Comparison of ENCODE assay signal across 21 cellular contexts in genomic region chr6:34573567-34574183, GRCh38. TPM values are rescaled to one million over a fixed set of nuclear protein-coding genes. Genes with fewer than 3 reads are reported as not detected.
DNase-seq lines count a peak whose midpoint lies in the region; TF ChIP-seq lines count a peak whose summit lies in the region.
"Had no signal": no experiment of that assay in that cellular context is flagged by ENCODE, and none has a peak within 500 bp of the region (broad histone marks: within the 10 kb centered on the region; RNA-seq: fewer than 3 reads in every experiment).

No MANE protein-coding gene starts in this region.

- no peak overlapping the region for H2AFZ ChIP-seq in osteoblast (ENCODE audit: low read length)
- H2AFZ ChIP-seq: GM23338 had no signal

- intact Hi-C loops in dorsolateral prefrontal cortex (cut with DNase I): no loop called here

- H3K9me3 ChIP-seq in osteoblast (ENCODE audit: low read depth, low read length): no peaks in the 10 kb centered on the region

- H3K79me2 ChIP-seq in osteoblast (ENCODE audit: insufficient read depth, low read length): no peaks in the 10 kb centered on the region

- in situ Hi-C loops in GM13976 (cut with MboI; ENCODE audit: low sequenced_read_pairs, unreplicated experiment): no loop called here

- no peaks in the 10 kb centered on the region for H3K36me3 ChIP-seq in osteoblast (ENCODE audit: insufficient read depth, low read length)

- DNase-seq in GM13976 (ENCODE audit: low spot score) (peak; percentile 26), hepatic stellate cell (ENCODE audit: low spot score) (peak; percentile 6), osteoblast (ENCODE audit: insufficient read length, low spot score, missing footprints) (peak; percentile 82), pons (ENCODE audit: low spot score) (no peak), NCI-H2107 (lab: John Stamatoyannopoulos, UW) (no peak), dorsolateral prefrontal cortex (no peak)
- DNase-seq: C1 segment of cervical spinal cord; CD8-positive, alpha-beta memory T cell; EL; Karpas-422; NCI-H1436; NCI-H2029 treated with DMSO at 0.1 percent for 48 hours; NCI-H748 treated with DMSO at 0.1 percent for 48 hours; OCI-M1; Right ventricle myocardium superior had no signal

- H4K20me1 ChIP-seq in osteoblast (ENCODE audit: insufficient read depth, low read length): peaks cover 9% of the 10 kb centered on the region

- no peaks in the 10 kb centered on the region for H3K4me1 ChIP-seq in osteoblast (ENCODE audit: insufficient read depth, low read length)

- H3K4me3 ChIP-seq in osteoblast (ENCODE audit: insufficient read depth, low read length) (no peak overlapping the region), dorsolateral prefrontal cortex (no peak overlapping the region)
- H3K4me3 ChIP-seq: GM12878, GM23338 had no signal

- TF ChIP-seq EP300 in Ishikawa (IDR thresholded peaks at IDR 0.05; ENCODE audit: borderline replicate concordance): no peak

- TF ChIP-seq CTCF in GM13976 (IDR thresholded peaks at IDR 0.05; ENCODE audit: borderline replicate concordance, control extremely low read depth, extremely low read depth, insufficient read depth, missing control alignments) (no peak), osteoblast (IDR thresholded peaks at IDR 0.05; ENCODE audit: extremely low read depth, low read depth, low read length) (no peak), dorsolateral prefrontal cortex (IDR thresholded peaks at IDR 0.05 in 54 of 56, conservative IDR thresholded peaks at IDR 0.05 in 2 of 56; ENCODE audit: low read depth in 1 of 56, partially characterized antibody in 56 of 56) (no peak)

- H3K27ac ChIP-seq in osteoblast (ENCODE audit: low read depth, low read length) (no peak overlapping the region), dorsolateral prefrontal cortex (no peak overlapping the region)

- TF ChIP-seq RAD21 in Ishikawa (IDR thresholded peaks at IDR 0.05; ENCODE audit: low read depth): no peak

- no peak overlapping the region for H3K4me2 ChIP-seq in osteoblast (ENCODE audit: insufficient read depth, low read length)
- H3K4me2 ChIP-seq: GM23338 had no signal

- peaks cover 3% of the 10 kb centered on the region for H3K27me3 ChIP-seq in osteoblast (ENCODE audit: insufficient read depth, low read length)
- peaks cover 0 to 3% (median 0%) of the 10 kb centered on the region in 45 donors for H3K27me3 ChIP-seq in dorsolateral prefrontal cortex

TF ChIP-seq in Ishikawa, 13 proteins besides CTCF, POLR2A, EP300 and RAD21:
- peak; percentile 39; the same call in 1 of the 2 replicates for TF ChIP-seq NFIC (IDR thresholded peaks at IDR 0.05)
- no peak for TF ChIP-seq USF1 (IDR thresholded peaks at IDR 0.05)

RNA-seq across cellular contexts. Expression of gene SPDEF, which starts 17.5 kb away (rescaled TPM):
- total RNA-seq in osteoblast (0.29 TPM in 1 of 2 replicates, not detected in the other), dorsolateral prefrontal cortex (1 to 10 TPM in 63 of 120 experiments, under 1 TPM in 54, not detected in 3; 0.28 to 3.0 (median 1.1) TPM)
- total RNA-seq: A673; CD8-positive, alpha-beta memory T cell; GM12878; MCF 10A; NCI-H460; Right ventricle myocardium superior had no signal

Comparison
In these comparisons a context has a peak if more than half of its experiments do, and no peak if none do; other contexts are left out.
1. DNase-seq: peak in GM13976 (single experiment), hepatic stellate cell (single experiment) and osteoblast (single experiment); none in pons (single experiment), NCI-H2107 (single experiment) and dorsolateral prefrontal cortex (0 of 10).